ENCODE assay signal across 21 cellular contexts in the genomic region with DNA sequence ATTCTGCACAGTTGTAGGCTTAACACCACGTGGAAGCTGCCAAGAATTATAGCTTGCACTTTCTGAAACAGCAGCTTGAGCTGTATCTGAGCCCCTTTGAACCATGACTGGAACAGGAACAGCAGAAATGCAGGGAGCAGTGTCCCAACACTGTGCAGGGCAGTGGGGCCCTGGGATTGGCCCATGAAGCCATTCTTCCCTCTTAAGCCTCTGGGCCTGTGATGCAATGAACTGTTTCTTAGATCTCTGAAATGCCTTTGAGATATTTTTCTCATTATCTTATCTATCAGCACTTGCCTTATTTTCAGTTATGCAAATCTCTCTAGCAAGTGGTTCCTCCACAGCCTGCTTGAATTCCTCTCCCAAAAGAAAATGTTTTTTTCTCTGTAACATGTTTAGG.
"Had no signal": no experiment of that assay in that cellular context is flagged by ENCODE, and none has a peak within 500 bp of the region (broad histone marks: within the 10 kb centered on the region; RNA-seq: fewer than 3 reads in every experiment).

No MANE protein-coding gene starts in this region.

- H3K4me3 ChIP-seq: esophagus muscularis mucosa, heart left ventricle, mucosa of descending colon, ovary, right atrium auricular region, sigmoid colon, skin epidermis, testis, tibial nerve had no signal

- ATAC-seq: heart left ventricle; left lobe of liver; mucosa of descending colon; naive thymus-derived CD8-positive, alpha-beta T cell; stimulated activated naive B cell treated with anti-CD40 and anti-IgM and Interleukin-4, amounts not matched to agents 10 μg/mL and 1 μg/mL and 100 μg/mL, for 72 hours; stimulated activated naive CD8-positive, alpha-beta T cell treated with anti-CD3 and anti-CD28 coated beads, Interleukin-15, amount 100 ng/mL, for 72 hours had no signal

- H3K4me1 ChIP-seq: esophagus muscularis mucosa, heart left ventricle, right atrium auricular region, sigmoid colon, testis, tibial nerve had no signal

- H3K36me3 ChIP-seq: esophagus muscularis mucosa, heart left ventricle, ovary, right atrium auricular region, sigmoid colon, tibial nerve had no signal

- H3K9me3 ChIP-seq: esophagus muscularis mucosa, heart left ventricle, mucosa of descending colon, ovary, right atrium auricular region, sigmoid colon, testis, tibial nerve had no signal

- H3K27me3 ChIP-seq: esophagus muscularis mucosa, ovary, right atrium auricular region, sigmoid colon, testis, tibial nerve had no signal

- DNase-seq: effector memory CD4-positive, alpha-beta T cell; heart left ventricle; hippocampal formation; islet precursor cell; mammary epithelial cell; mucosa of descending colon; naive thymus-derived CD8-positive, alpha-beta T cell; nucleus accumbens; ovary; sigmoid colon; stimulated activated CD4-positive, alpha-beta T cell treated with anti-CD3 and anti-CD28 coated beads, Interleukin-2, amount 100 ng/mL, for 24 hours; stimulated activated CD4-positive, alpha-beta T cell treated with anti-CD3 and anti-CD28 coated beads, Interleukin-4, amount 100 ng/mL, for 4 hours; stimulated activated naive B cell treated with anti-CD40 and anti-IgM and Interleukin-4, amounts not matched to agents 10 μg/mL and 1 μg/mL and 100 μg/mL, for 72 hours; stimulated activated naive CD8-positive, alpha-beta T cell treated with anti-CD3 and anti-CD28 coated beads, Interleukin-15, amount 100 ng/mL, for 72 hours; testis had no signal

- H3K27ac ChIP-seq: epithelial cell of prostate, esophagus muscularis mucosa, heart left ventricle, ovary, right atrium auricular region, sigmoid colon, skin epidermis, testis, tibial nerve had no signal
